Comparison of ENCODE assay signal across 8 cellular contexts in genomic region chr20:7859371-7859802, GRCh38.
DNase-seq lines count a peak whose midpoint lies in the region; ATAC-seq and TF ChIP-seq lines count a peak whose summit lies in the region.

No MANE protein-coding gene starts in this region.

- no peaks in the 10 kb centered on the region for H3K27me3 ChIP-seq in lower lobe of right lung (ENCODE audit: low read depth)

- peak; percentile 71 for TF ChIP-seq CTCF in GM10266 (IDR thresholded peaks at IDR 0.05; ENCODE audit: control insufficient read depth, insufficient read depth, low read depth, missing control alignments)
- TF ChIP-seq CTCF in cardiac fibroblast (IDR thresholded peaks at IDR 0.05; ENCODE audit: low read depth, low read length): peak; percentile 66
- peak; percentile 44 for TF ChIP-seq CTCF in lower lobe of right lung (IDR thresholded peaks at IDR 0.05)

- no peak overlapping the region for H3K27ac ChIP-seq in lower lobe of right lung

- intact Hi-C loops in lower lobe of right lung (cut with DNase I): no loop called here

- DNase-seq in GM10266 (ENCODE audit: extremely low spot score) (peak; percentile 12), HK-2 (ENCODE audit: unreplicated experiment) (peak; percentile 14), NCI-H82 treated with DMSO at 0.1 percent for 48 hours (lab: John Stamatoyannopoulos, UW; ENCODE audit: unreplicated experiment) (peak; percentile 66), cardiac fibroblast (ENCODE audit: low read depth in 2 of 2) (peak; percentile 80 to 89), lower lobe of right lung (no peak), middle frontal gyrus (ENCODE audit: extremely low spot score, low spot score) (no peak), activated gamma-delta T cell (lab: John Stamatoyannopoulos, UW) (no peak)

- H3K4me3 ChIP-seq in cardiac fibroblast (replicated peaks in 1 of 2; ENCODE audit: low read depth in 2 of 2, low read length in 2 of 2) (no peak overlapping the region), lower lobe of right lung (no peak overlapping the region)

- no peaks in the 10 kb centered on the region for H3K36me3 ChIP-seq in lower lobe of right lung

- ATAC-seq in lower lobe of right lung (peak; percentile 63 to 70), GM19452 (IDR thresholded peaks at IDR 0.05; ENCODE audit: unreplicated experiment) (no peak)

- no peaks in the 10 kb centered on the region for H3K4me1 ChIP-seq in lower lobe of right lung

- no peaks in the 10 kb centered on the region for H3K9me3 ChIP-seq in lower lobe of right lung

Comparison
In these comparisons a context has a peak if more than half of its experiments do, and no peak if none do; other contexts are left out.
1. DNase-seq: peak in GM10266 (single experiment), HK-2 (single experiment), NCI-H82 treated with DMSO at 0.1 percent for 48 hours (single experiment) and cardiac fibroblast (2 of 2); none in lower lobe of right lung (single experiment), middle frontal gyrus (single experiment) and activated gamma-delta T cell (single experiment).
2. Peak in every context shown above with its lines, with median percentiles within 50 percentile points of each other: CTCF ChIP-seq.